In the genomic region with DNA sequence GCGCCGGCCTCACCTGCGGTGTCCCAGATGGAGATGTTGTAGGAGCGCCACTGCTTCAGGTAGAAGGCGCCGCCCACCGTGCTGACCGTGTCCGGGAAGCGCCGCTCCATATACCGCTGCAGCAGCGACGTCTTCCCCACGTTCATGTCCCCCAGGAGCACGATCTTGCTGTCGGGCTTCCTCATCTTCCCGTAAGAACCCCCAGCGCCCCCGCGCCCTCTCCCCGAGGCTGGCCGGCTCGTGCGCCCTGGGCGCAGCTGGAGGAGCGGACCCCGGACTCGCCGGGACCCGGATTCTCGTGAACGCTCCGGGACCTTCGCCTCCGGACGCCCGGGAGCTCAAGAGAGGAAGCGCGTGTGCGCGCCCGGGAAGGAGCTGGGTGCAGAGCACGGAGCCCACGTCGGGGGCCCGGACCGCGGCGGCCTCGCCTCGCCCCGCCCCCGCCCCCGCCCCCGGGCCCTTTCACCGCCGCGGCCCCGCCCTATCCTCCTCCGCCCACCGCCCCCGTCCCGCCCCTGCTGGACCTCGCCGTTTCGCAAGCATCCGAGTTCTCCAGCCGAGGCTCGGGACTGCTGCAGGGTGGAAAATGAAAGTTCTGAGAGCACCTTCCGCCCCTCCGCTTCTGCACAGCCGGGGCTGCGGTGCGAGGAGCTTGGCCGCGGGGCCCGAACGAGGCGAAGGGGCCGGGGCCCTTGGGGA, we compare ENCODE assay signal across 8 cellular contexts. TPM values are rescaled to one million over a fixed set of nuclear protein-coding genes. Genes with fewer than 3 reads are reported as not detected.
DNase-seq lines count a peak whose midpoint lies in the region; ATAC-seq and TF ChIP-seq lines count a peak whose summit lies in the region.

Gene RAB20, minus strand, starts transcription at position 388 of the 699 bp plus-strand sequence. Its CDS starts 203 bp downstream, at position 185.

- ATAC-seq in GM21360 (IDR thresholded peaks at IDR 0.05; ENCODE audit: unreplicated experiment) (peak; percentile 81), thoracic aorta (ENCODE audit: insufficient number of reproducible peaks, low FRiP score, low read depth) (peak; percentile 62)

- no peaks in the 10 kb centered on the region for H3K9me3 Mint-ChIP-seq in osteocyte (ENCODE audit: unreplicated experiment)

- H3K27ac ChIP-seq in SJCRH30 = peak within 1 kb of the TSS; percentile 29; the same call in 1 of the 2 replicates
- H3K27ac ChIP-seq in thoracic aorta = peak within 1 kb of the TSS; percentile 90

- H3K4me3 ChIP-seq in SJCRH30 (peak within 1 kb of the TSS; percentile 76), thoracic aorta (peak within 1 kb of the TSS; percentile 88)

- H3K27me3 Mint-ChIP-seq in osteocyte (ENCODE audit: unreplicated experiment) = no peaks in the 10 kb centered on the region

- peaks cover 36% of the 10 kb centered on the region for H3K4me1 Mint-ChIP-seq in osteocyte (ENCODE audit: unreplicated experiment)

- peak within 1 kb of the TSS; percentile 85 for H3K27ac Mint-ChIP-seq in osteocyte (ENCODE audit: unreplicated experiment)

- no peak for TF ChIP-seq CTCF in osteocyte (IDR thresholded peaks at IDR 0.05)
- no peak for TF ChIP-seq CTCF in thoracic aorta (IDR thresholded peaks at IDR 0.05)

- H3K36me3 ChIP-seq in SJCRH30 = no peaks in the 10 kb centered on the region
- no peaks in the 10 kb centered on the region for H3K36me3 ChIP-seq in thoracic aorta

- H3K36me3 Mint-ChIP-seq in osteocyte (ENCODE audit: unreplicated experiment) = peaks cover 11% of the 10 kb centered on the region

- H3K27me3 ChIP-seq in SJCRH30 (no peaks in the 10 kb centered on the region), thoracic aorta (replicated peaks; ENCODE audit: insufficient read depth) (no peaks in the 10 kb centered on the region)

- H3K4me1 ChIP-seq in SJCRH30 (no peaks in the 10 kb centered on the region; the same call in 1 of the 2 replicates), thoracic aorta (ENCODE audit: control insufficient read depth in 1 of 2, low read depth in 2 of 2) (peaks cover 7 to 49% of the 10 kb centered on the region in 2 donors)

- DNase-seq in D341Med (ENCODE audit: low spot score) (peak; percentile 69), HS-5 (ENCODE audit: low read depth) (peak; percentile 15), SJCRH30 (peak; percentile 80 to 84), glomerular visceral epithelial cell (ENCODE audit: extremely low spot score) (peak; percentile 89), osteocyte (ENCODE audit: extremely low spot score, unreplicated experiment) (peak; percentile 90), thoracic aorta (ENCODE audit: low spot score) (peak; percentile 54)
- DNase-seq in activated naive CD4-positive, alpha-beta T cell treated with anti-CD3 and anti-CD28 coated beads, Interleukin-2, amount 50 U/mL, for 16 hours = peak; percentile 48

- H3K9me3 ChIP-seq in SJCRH30 (replicated peaks) (no peaks in the 10 kb centered on the region; the same call in 1 of the 2 replicates), thoracic aorta (no peaks in the 10 kb centered on the region)

- peak within 1 kb of the TSS; percentile 96 for H3K4me3 Mint-ChIP-seq in osteocyte (ENCODE audit: unreplicated experiment)

RNA-seq across cellular contexts. Expression of gene RAB20, which starts in this region (rescaled TPM):
- 5.7 and 5.8 TPM in 2 replicates for total RNA-seq in SJCRH30 (2014; rRNA removed; shearing (Covaris generic))
- total RNA-seq in osteocyte (10.0 and 11.7 TPM in 2 replicates), thoracic aorta (10 to 100 TPM; 22.6 to 34.5 TPM)

Comparison
In these comparisons a context has a peak if more than half of its experiments do, and no peak if none do; other contexts are left out.
1. Peak in every context shown above with its lines: DNase-seq, ATAC-seq, H3K4me3 ChIP-seq and H3K27ac ChIP-seq.
2. DNase-seq: peak in every context shown above with its lines; median percentile 90 in osteocyte; 89 in glomerular visceral epithelial cell; 82 in SJCRH30; 69 in D341Med; 54 in thoracic aorta; 48 in activated naive CD4-positive, alpha-beta T cell treated with anti-CD3 and anti-CD28 coated beads, Interleukin-2, amount 50 U/mL, for 16 hours; 15 in HS-5.